Comparison of ENCODE assay signal across 10 cellular contexts in genomic region chr6:151681426-151682059, GRCh38.
A peak's percentile ranks its signal among the peaks of the same experiment; 100 is the strongest.
DNase-seq lines count a peak whose midpoint lies in the region; ATAC-seq, FAIRE-seq and TF ChIP-seq lines count a peak whose summit lies in the region.
"Had no signal": no experiment of that assay in that cellular context is flagged by ENCODE, and none has a peak within 500 bp of the region (broad histone marks: within the 10 kb centered on the region; RNA-seq: fewer than 3 reads in every experiment).

No MANE protein-coding gene starts in this region.

- no peak for FAIRE-seq in HTR-8/SVneo (lab: Jason Lieb, UNC)

- no peaks in the 10 kb centered on the region for H3K9me3 ChIP-seq in psoas muscle

- ATAC-seq in psoas muscle, result peak; percentile 13 to 58 (median 29)

- H3K36me3 ChIP-seq in psoas muscle (ENCODE audit: insufficient read depth in 1 of 2, low read depth in 1 of 2), result no peaks in the 10 kb centered on the region

- WGBS in psoas muscle, 3 donors, result 11 to 23% (median 13%) methylated on average over 23 of the region's 23 CpGs

- no peaks in the 10 kb centered on the region for H3K27me3 ChIP-seq in psoas muscle (ENCODE audit: insufficient read depth in 3 of 3, low read length in 2 of 3)

- H3K4me3 ChIP-seq in fibroblast of villous mesenchyme (ENCODE audit: low read depth, low read length) (peak overlapping the region; percentile 29), psoas muscle (peak overlapping the region; percentile 58)

- DNase-seq in CD1c-positive myeloid dendritic cell (ENCODE audit: extremely low spot score) (peak; percentile 5), LHCN-M2 (ENCODE audit: low read depth) (peak; percentile 8), fibroblast of villous mesenchyme (ENCODE audit: low read depth) (peak; percentile 59), psoas muscle (peak in 1 of 2 donors; percentile 17), NCI-H526 (lab: John Stamatoyannopoulos, UW) (no peak), ecto neural progenitor cell (ENCODE audit: low spot score) (no peak), HTR-8/SVneo (ENCODE audit: insufficient read length, low spot score) (no peak), NCI-H69 (lab: John Stamatoyannopoulos, UW) (no peak)
- DNase-seq: activated CD4-positive, alpha-beta T cell treated with anti-CD3 and anti-CD28 coated beads, Interleukin-2, amount 10 ng/mL, durations not matched to agents 24 days and 14 days; cortex of kidney had no signal

- H3K4me1 ChIP-seq in psoas muscle, result peaks cover 13% of the 10 kb centered on the region

- H3K27ac ChIP-seq in psoas muscle, result no peak overlapping the region

- TF ChIP-seq CTCF in fibroblast of villous mesenchyme (IDR thresholded peaks at IDR 0.05; ENCODE audit: insufficient read depth, low read depth, low read length), result no peak
- no peak for TF ChIP-seq CTCF in psoas muscle (IDR thresholded peaks at IDR 0.05)

- intact Hi-C loops in psoas muscle (cut with DNase I), result no loop called here

Comparison
In these comparisons a context has a peak if more than half of its experiments do, and no peak if none do; other contexts are left out.
1. DNase-seq: peak in CD1c-positive myeloid dendritic cell (single experiment), LHCN-M2 (single experiment) and fibroblast of villous mesenchyme (single experiment); none in NCI-H526 (0 of 2), ecto neural progenitor cell (single experiment), HTR-8/SVneo (single experiment) and NCI-H69 (single experiment).